1 cellular context compared by ENCODE assay signal in genomic region chr4:73707918-73708577, GRCh38.
TF ChIP-seq lines count a peak whose summit lies in the region.

No MANE protein-coding gene starts in this region.

TF ChIP-seq in K562, 482 proteins besides CTCF, POLR2A, EP300 and RAD21 (continued from another document and continues in another):
- TF ChIP-seq TFAP4 (CRISPR knock-in tag; IDR thresholded peaks at IDR 0.05; ENCODE audit: borderline replicate concordance) (no peak), TOE1 (IDR thresholded peaks at IDR 0.05; ENCODE audit: borderline replicate concordance) (0 out of 2 replicates have a peak, but pooled peaks have one; percentile 25), TOE1 (CRISPR knock-in tag; IDR thresholded peaks at IDR 0.05; ENCODE audit: borderline replicate concordance, low read depth) (no peak), ZNF644 (tag; IDR thresholded peaks at IDR 0.05; ENCODE audit: low read depth) (0 out of 2 replicates have a peak, but pooled peaks have one; percentile 42), MTA1 (IDR thresholded peaks at IDR 0.05; ENCODE audit: borderline replicate concordance) (no peak), ATF3 (IDR thresholded peaks at IDR 0.05) (peak; percentile 82), ATF3 (CRISPR knock-in tag; conservative IDR thresholded peaks at IDR 0.05) (no peak), MEIS2 (IDR thresholded peaks at IDR 0.05; ENCODE audit: partially characterized antibody) (peak; percentile 29), YBX1 (IDR thresholded peaks at IDR 0.05) (no peak), BDP1 (IDR thresholded peaks at IDR 0.05; ENCODE audit: insufficient read depth, insufficient read length) (no peak), ETV1 (tag; conservative IDR thresholded peaks at IDR 0.05; ENCODE audit: low read depth) (peak; percentile 42; the same call in 1 of the 2 replicates), NFE2 (IDR thresholded peaks at IDR 0.05; ENCODE audit: low read depth) (peak; percentile 43; the same call in 1 of the 2 replicates), ETV5 (CRISPR knock-in tag; IDR thresholded peaks at IDR 0.05; ENCODE audit: low read depth) (peak; percentile 67; the same call in 1 of the 2 replicates), NCOA2 (IDR thresholded peaks at IDR 0.05; ENCODE audit: partially characterized antibody in 2 of 2) (peak in 1 of 2 experiments; percentile 59), NBN (IDR thresholded peaks at IDR 0.05; ENCODE audit: low read depth) (0 out of 2 replicates have a peak, but pooled peaks have one; percentile 52), SOX6 (IDR thresholded peaks at IDR 0.05) (0 out of 2 replicates have a peak, but pooled peaks have one; percentile 21), NFRKB (IDR thresholded peaks at IDR 0.05; ENCODE audit: low read depth) (peak; percentile 76; the same call in 1 of the 2 replicates), SPI1 (IDR thresholded peaks at IDR 0.05; ENCODE audit: borderline replicate concordance, low read depth, low read length) (peak; percentile 77), LEF1 (IDR thresholded peaks at IDR 0.05) (peak; percentile 73), CXXC5 (CRISPR knock-in tag; IDR thresholded peaks at IDR 0.05) (peak; percentile 59), MYNN (IDR thresholded peaks at IDR 0.05) (peak; percentile 33; the same call in 1 of the 2 replicates), MYNN (CRISPR knock-in tag; IDR thresholded peaks at IDR 0.05) (no peak), DMBX1 (CRISPR knock-in tag; IDR thresholded peaks at IDR 0.05; ENCODE audit: borderline replicate concordance) (0 out of 2 replicates have a peak, but pooled peaks have one; percentile 13), GATA2 (CRISPR knock-in tag; IDR thresholded peaks at IDR 0.05) (0 out of 2 replicates have a peak, but pooled peaks have one; percentile 62), NEUROD1 (IDR thresholded peaks at IDR 0.05; ENCODE audit: borderline replicate concordance, low read depth, low read length, partially characterized antibody) (peak; percentile 69), ZFP36 (IDR thresholded peaks at IDR 0.05; ENCODE audit: low read depth, low read length, partially characterized antibody) (peak; percentile 63), ETS2 (tag; IDR thresholded peaks at IDR 0.05; ENCODE audit: borderline replicate concordance, poor library complexity, severe bottlenecking) (no peak), NFIC (IDR thresholded peaks at IDR 0.05) (peak; percentile 76), TCF3 (CRISPR knock-in tag; IDR thresholded peaks at IDR 0.05) (peak; percentile 72), TAF9B (IDR thresholded peaks at IDR 0.05; ENCODE audit: partially characterized antibody) (peak; percentile 21), TBL1XR1 (IDR thresholded peaks at IDR 0.05; ENCODE audit: low read length in 2 of 2) (peak in 1 of 2 experiments; percentile 18; a peak in 1 of 4 replicates), ID3 (CRISPR knock-in tag; IDR thresholded peaks at IDR 0.05) (no peak), ID3 (tag; IDR thresholded peaks at IDR 0.05) (no peak), ZNF583 (CRISPR knock-in tag; IDR thresholded peaks at IDR 0.05) (no peak), TAL1 (IDR thresholded peaks at IDR 0.05) (peak; percentile 16; the same call in 1 of the 2 replicates), ARID1B (IDR thresholded peaks at IDR 0.05) (peak; percentile 87), DPF2 (IDR thresholded peaks at IDR 0.05) (peak; percentile 93), KLF16 (IDR thresholded peaks at IDR 0.05) (peak; percentile 32; the same call in 1 of the 2 replicates), JUN (IDR thresholded peaks at IDR 0.05; ENCODE audit: borderline replicate concordance, low read depth, low read length) (peak; percentile 76), JUN (CRISPR knock-in tag; IDR thresholded peaks at IDR 0.05; ENCODE audit: borderline replicate concordance) (no peak), FOXJ2 (tag; IDR thresholded peaks at IDR 0.05) (no peak), IRF2 (CRISPR knock-in tag; IDR thresholded peaks at IDR 0.05) (no peak), MBD2 (IDR thresholded peaks at IDR 0.05; ENCODE audit: borderline replicate concordance, low read depth) (peak; percentile 53; the same call in 1 of the 2 replicates), CBX2 (IDR thresholded peaks at IDR 0.05; ENCODE audit: insufficient read depth, low read length, poor library complexity, severe bottlenecking) (no peak), TCF7L2 (IDR thresholded peaks at IDR 0.05; ENCODE audit: low read depth, low read length) (no peak), RCOR1 (IDR thresholded peaks at IDR 0.05; ENCODE audit: borderline replicate concordance in 1 of 2, low read depth in 2 of 2, low read length in 2 of 2) (peak in 1 of 2 experiments; percentile 64; a peak in 1 of 4 replicates), TBP (optimal IDR thresholded peaks at IDR 0.05; ENCODE audit: low read depth, low read length) (peak; percentile 27), U2AF1 (optimal IDR thresholded peaks at IDR 0.05; ENCODE audit: low read depth, low read length) (no peak), CREM (IDR thresholded peaks at IDR 0.05; ENCODE audit: low read depth) (peak; percentile 61), NCOR1 (IDR thresholded peaks at IDR 0.05) (peak; percentile 46; the same call in 1 of the 2 replicates), HES1 (IDR thresholded peaks at IDR 0.05; ENCODE audit: low read depth) (peak; percentile 41; the same call in 1 of the 2 replicates), SMARCC2 (IDR thresholded peaks at IDR 0.05; ENCODE audit: low read depth) (peak; percentile 78), CBFA2T3 (IDR thresholded peaks at IDR 0.05) (peak; percentile 76), ZKSCAN1 (IDR thresholded peaks at IDR 0.05; ENCODE audit: low read depth, low read length) (0 out of 2 replicates have a peak, but pooled peaks have one; percentile 54), VEZF1 (CRISPR knock-in tag; IDR thresholded peaks at IDR 0.05) (peak; percentile 5; the same call in 1 of the 2 replicates), CTBP1 (IDR thresholded peaks at IDR 0.05; ENCODE audit: borderline replicate concordance) (no peak)
- TF ChIP-seq, protein P1, sequence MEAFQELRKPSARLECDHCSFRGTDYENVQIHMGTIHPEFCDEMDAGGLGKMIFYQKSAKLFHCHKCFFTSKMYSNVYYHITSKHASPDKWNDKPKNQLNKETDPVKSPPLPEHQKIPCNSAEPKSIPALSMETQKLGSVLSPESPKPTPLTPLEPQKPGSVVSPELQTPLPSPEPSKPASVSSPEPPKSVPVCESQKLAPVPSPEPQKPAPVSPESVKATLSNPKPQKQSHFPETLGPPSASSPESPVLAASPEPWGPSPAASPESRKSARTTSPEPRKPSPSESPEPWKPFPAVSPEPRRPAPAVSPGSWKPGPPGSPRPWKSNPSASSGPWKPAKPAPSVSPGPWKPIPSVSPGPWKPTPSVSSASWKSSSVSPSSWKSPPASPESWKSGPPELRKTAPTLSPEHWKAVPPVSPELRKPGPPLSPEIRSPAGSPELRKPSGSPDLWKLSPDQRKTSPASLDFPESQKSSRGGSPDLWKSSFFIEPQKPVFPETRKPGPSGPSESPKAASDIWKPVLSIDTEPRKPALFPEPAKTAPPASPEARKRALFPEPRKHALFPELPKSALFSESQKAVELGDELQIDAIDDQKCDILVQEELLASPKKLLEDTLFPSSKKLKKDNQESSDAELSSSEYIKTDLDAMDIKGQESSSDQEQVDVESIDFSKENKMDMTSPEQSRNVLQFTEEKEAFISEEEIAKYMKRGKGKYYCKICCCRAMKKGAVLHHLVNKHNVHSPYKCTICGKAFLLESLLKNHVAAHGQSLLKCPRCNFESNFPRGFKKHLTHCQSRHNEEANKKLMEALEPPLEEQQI (IDR thresholded peaks at IDR 0.05) = peak; percentile 34; the same call in 1 of the 2 replicates
- TF ChIP-seq, protein P2, sequence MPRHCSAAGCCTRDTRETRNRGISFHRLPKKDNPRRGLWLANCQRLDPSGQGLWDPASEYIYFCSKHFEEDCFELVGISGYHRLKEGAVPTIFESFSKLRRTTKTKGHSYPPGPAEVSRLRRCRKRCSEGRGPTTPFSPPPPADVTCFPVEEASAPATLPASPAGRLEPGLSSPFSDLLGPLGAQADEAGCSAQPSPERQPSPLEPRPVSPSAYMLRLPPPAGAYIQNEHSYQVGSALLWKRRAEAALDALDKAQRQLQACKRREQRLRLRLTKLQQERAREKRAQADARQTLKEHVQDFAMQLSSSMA (CRISPR knock-in tag; IDR thresholded peaks at IDR 0.05) = no peak
- TF ChIP-seq, protein P3, sequence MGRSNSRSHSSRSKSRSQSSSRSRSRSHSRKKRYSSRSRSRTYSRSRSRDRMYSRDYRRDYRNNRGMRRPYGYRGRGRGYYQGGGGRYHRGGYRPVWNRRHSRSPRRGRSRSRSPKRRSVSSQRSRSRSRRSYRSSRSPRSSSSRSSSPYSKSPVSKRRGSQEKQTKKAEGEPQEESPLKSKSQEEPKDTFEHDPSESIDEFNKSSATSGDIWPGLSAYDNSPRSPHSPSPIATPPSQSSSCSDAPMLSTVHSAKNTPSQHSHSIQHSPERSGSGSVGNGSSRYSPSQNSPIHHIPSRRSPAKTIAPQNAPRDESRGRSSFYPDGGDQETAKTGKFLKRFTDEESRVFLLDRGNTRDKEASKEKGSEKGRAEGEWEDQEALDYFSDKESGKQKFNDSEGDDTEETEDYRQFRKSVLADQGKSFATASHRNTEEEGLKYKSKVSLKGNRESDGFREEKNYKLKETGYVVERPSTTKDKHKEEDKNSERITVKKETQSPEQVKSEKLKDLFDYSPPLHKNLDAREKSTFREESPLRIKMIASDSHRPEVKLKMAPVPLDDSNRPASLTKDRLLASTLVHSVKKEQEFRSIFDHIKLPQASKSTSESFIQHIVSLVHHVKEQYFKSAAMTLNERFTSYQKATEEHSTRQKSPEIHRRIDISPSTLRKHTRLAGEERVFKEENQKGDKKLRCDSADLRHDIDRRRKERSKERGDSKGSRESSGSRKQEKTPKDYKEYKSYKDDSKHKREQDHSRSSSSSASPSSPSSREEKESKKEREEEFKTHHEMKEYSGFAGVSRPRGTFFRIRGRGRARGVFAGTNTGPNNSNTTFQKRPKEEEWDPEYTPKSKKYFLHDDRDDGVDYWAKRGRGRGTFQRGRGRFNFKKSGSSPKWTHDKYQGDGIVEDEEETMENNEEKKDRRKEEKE (IDR thresholded peaks at IDR 0.05; ENCODE audit: borderline replicate concordance in 1 of 2, control insufficient read depth in 1 of 2, low read depth in 2 of 2, low read length in 1 of 2) = peak in 1 of 2 experiments; percentile 53; a peak in 1 of 4 replicates
- TF ChIP-seq, protein P4, sequence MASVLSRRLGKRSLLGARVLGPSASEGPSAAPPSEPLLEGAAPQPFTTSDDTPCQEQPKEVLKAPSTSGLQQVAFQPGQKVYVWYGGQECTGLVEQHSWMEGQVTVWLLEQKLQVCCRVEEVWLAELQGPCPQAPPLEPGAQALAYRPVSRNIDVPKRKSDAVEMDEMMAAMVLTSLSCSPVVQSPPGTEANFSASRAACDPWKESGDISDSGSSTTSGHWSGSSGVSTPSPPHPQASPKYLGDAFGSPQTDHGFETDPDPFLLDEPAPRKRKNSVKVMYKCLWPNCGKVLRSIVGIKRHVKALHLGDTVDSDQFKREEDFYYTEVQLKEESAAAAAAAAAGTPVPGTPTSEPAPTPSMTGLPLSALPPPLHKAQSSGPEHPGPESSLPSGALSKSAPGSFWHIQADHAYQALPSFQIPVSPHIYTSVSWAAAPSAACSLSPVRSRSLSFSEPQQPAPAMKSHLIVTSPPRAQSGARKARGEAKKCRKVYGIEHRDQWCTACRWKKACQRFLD (CRISPR knock-in tag; IDR thresholded peaks at IDR 0.05) = peak; percentile 61; the same call in 1 of the 2 replicates
